15 cellular contexts compared by ENCODE assay signal in the genomic region with DNA sequence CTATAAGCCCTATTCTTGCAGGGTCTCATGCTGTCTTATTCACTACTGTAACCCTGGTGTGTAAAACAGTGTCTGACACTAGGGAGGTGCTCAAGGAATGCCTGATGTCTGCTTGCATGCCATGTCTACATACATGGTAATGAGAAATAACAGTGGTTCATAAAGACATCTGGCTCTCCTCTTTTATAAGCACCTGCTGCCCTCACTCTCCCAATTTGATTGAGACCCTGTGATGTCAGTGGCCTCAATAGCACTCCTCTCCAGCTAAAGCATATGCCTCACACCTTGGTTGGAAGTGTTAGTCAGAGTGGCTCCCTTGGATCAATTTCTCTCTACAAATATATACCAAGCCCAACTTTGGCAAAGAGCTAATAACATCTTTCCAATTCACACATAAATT. TPM values are rescaled to one million over a fixed set of nuclear protein-coding genes. Genes with fewer than 3 reads are reported as not detected.
A peak's percentile ranks its signal among the peaks of the same experiment; 100 is the strongest.
DNase-seq lines count a peak whose midpoint lies in the region; ATAC-seq and TF ChIP-seq lines count a peak whose summit lies in the region.
"Had no signal": no experiment of that assay in that cellular context is flagged by ENCODE, and none has a peak within 500 bp of the region (broad histone marks: within the 10 kb centered on the region; RNA-seq: fewer than 3 reads in every experiment).

No MANE protein-coding gene starts in this region.

- ATAC-seq in HG03521 (IDR thresholded peaks at IDR 0.05; ENCODE audit: unreplicated experiment) (no peak), upper lobe of left lung (ENCODE audit: low FRiP score in 2 of 2) (no peak)
- ATAC-seq: HepG2 had no signal

- no peaks in the 10 kb centered on the region for H3K36me3 ChIP-seq in OCI-LY3 (replicated peaks; ENCODE audit: low read depth, low read length)
- H3K36me3 ChIP-seq in upper lobe of left lung = no peaks in the 10 kb centered on the region
- H3K36me3 ChIP-seq: BLaER1 had no signal

- TF ChIP-seq POLR2A in upper lobe of left lung (IDR thresholded peaks at IDR 0.05) = no peak

- H3K4me2 ChIP-seq in OCI-LY3 (ENCODE audit: low read length) = peak overlapping the region; percentile 68
- H3K4me2 ChIP-seq: BLaER1 had no signal

- H3K27ac ChIP-seq in OCI-LY3 (ENCODE audit: low read length) (no peak overlapping the region), upper lobe of left lung (no peak overlapping the region)
- H3K27ac ChIP-seq: BLaER1 had no signal

- TF ChIP-seq CTCF in OCI-LY3 (IDR thresholded peaks at IDR 0.05; ENCODE audit: low read depth, low read length) = no peak
- no peak for TF ChIP-seq CTCF in upper lobe of left lung (IDR thresholded peaks at IDR 0.05)

- TF ChIP-seq EP300 in upper lobe of left lung (IDR thresholded peaks at IDR 0.05) = no peak

- no peak overlapping the region for H2AFZ ChIP-seq in OCI-LY3 (ENCODE audit: low read depth, low read length)

- H3K27me3 ChIP-seq in OCI-LY3 (ENCODE audit: low read depth, low read length) (peaks cover 13% of the 10 kb centered on the region; the same call in 1 of the 2 replicates), upper lobe of left lung (no peaks in the 10 kb centered on the region)
- H3K27me3 ChIP-seq: BLaER1 had no signal

- H3K79me2 ChIP-seq in OCI-LY3 (ENCODE audit: low read length) = no peaks in the 10 kb centered on the region

- H3K4me1 ChIP-seq in OCI-LY3 (ENCODE audit: low read length) (peaks cover 24% of the 10 kb centered on the region), upper lobe of left lung (no peaks in the 10 kb centered on the region)
- H3K4me1 ChIP-seq: BLaER1, Caco-2 had no signal

- no peak overlapping the region for H3K9ac ChIP-seq in OCI-LY3 (ENCODE audit: low read length)
- H3K9ac ChIP-seq: BLaER1 had no signal

- no peak overlapping the region for H3K4me3 ChIP-seq in OCI-LY3 (ENCODE audit: low read length)
- no peak overlapping the region for H3K4me3 ChIP-seq in upper lobe of left lung
- H3K4me3 ChIP-seq: BLaER1 had no signal

- H4K20me1 ChIP-seq in OCI-LY3 (ENCODE audit: insufficient read depth, low read length) = no peaks in the 10 kb centered on the region; the same call in 1 of the 2 replicates
- H4K20me1 ChIP-seq: BLaER1 had no signal

- DNase-seq in NCI-H82 (lab: John Stamatoyannopoulos, UW) (peak; percentile 28), NCI-H82 treated with DMSO at 0.1 percent for 48 hours (lab: John Stamatoyannopoulos, UW; ENCODE audit: unreplicated experiment) (no peak), NCI-H2171 treated with DMSO at 0.1 percent for 48 hours (lab: John Stamatoyannopoulos, UW) (peak; percentile 63), upper lobe of left lung (no peak)
- no peak for DNase-seq in activated CD4-positive, alpha-beta T cell treated with anti-CD3 and anti-CD28 coated beads, Interleukin-2, amount 50 U/mL, for 4 hours
- DNase-seq: 8988T; AML-193; Caco-2; CD8-positive, alpha-beta memory T cell; GOT3; H9 had no signal

- H3K9me3 ChIP-seq in OCI-LY3 (ENCODE audit: insufficient read depth, low read length) (no peaks in the 10 kb centered on the region), upper lobe of left lung (no peaks in the 10 kb centered on the region)
- H3K9me3 ChIP-seq: BLaER1, Caco-2 had no signal

RNA-seq across cellular contexts. Expression of a gene that starts 30.6 kb away (rescaled TPM):
- total RNA-seq in upper lobe of left lung = 100 to 1,000 TPM in 3 of 6 donors, 10 to 100 TPM in 3; 43.9 to 193 (median 98.5) TPM
- total RNA-seq: HepG2 had no signal

Comparison
In these comparisons a context has a peak if more than half of its experiments do, and no peak if none do; other contexts are left out.
1. DNase-seq: peak in NCI-H82 (single experiment) and NCI-H2171 treated with DMSO at 0.1 percent for 48 hours (single experiment); none in NCI-H82 treated with DMSO at 0.1 percent for 48 hours (single experiment), activated CD4-positive, alpha-beta T cell treated with anti-CD3 and anti-CD28 coated beads, Interleukin-2, amount 50 U/mL, for 4 hours (0 of 2) and upper lobe of left lung (0 of 2).